8 cellular contexts compared by ENCODE assay signal in genomic region chr2:74440378-74441110, GRCh38. TPM values are rescaled to one million over a fixed set of nuclear protein-coding genes. Genes with fewer than 3 reads are reported as not detected.
DNase-seq lines count a peak whose midpoint lies in the region; ATAC-seq and TF ChIP-seq lines count a peak whose summit lies in the region.

No MANE protein-coding gene starts in this region.

- H3K4me3 ChIP-seq in esophagus muscularis mucosa (peak overlapping the region; percentile 59 to 66 (median 63)), mucosa of rectum (ENCODE audit: low read length in 2 of 2) (peak overlapping the region; percentile 76), testis (peak overlapping the region; percentile 39 to 66)

- H3K27me3 ChIP-seq in esophagus muscularis mucosa (peaks cover 0 to 27% (median 7%) of the 10 kb centered on the region in 4 donors), mucosa of rectum (ENCODE audit: control insufficient read depth in 2 of 2, insufficient read depth in 2 of 2, low read length in 2 of 2) (peaks cover 0 to 3% of the 10 kb centered on the region in 2 donors), testis (no peaks in the 10 kb centered on the region)

- peak; percentile 83 for DNase-seq in COR-L47 (lab: John Stamatoyannopoulos, UW)
- peak; percentile 75 to 84 for DNase-seq in NCI-H524 (lab: John Stamatoyannopoulos, UW)
- peak; percentile 34 for DNase-seq in activated CD8-positive, alpha-beta memory T cell treated with anti-CD3 and anti-CD28 coated beads, Interleukin-2, amount 50 U/mL, for 4 hours
- peak; percentile 95 for DNase-seq in esophagus muscularis mucosa (ENCODE audit: extremely low spot score)
- peak; percentile 82 for DNase-seq in testis

- H3K36me3 ChIP-seq in esophagus muscularis mucosa (peaks cover 0 to 5% (median 0%) of the 10 kb centered on the region in 4 donors), mucosa of rectum (ENCODE audit: control insufficient read depth in 2 of 2, insufficient read depth in 2 of 2, low read length in 2 of 2) (no peaks in the 10 kb centered on the region), testis (ENCODE audit: low read depth, missing control alignments) (no peaks in the 10 kb centered on the region)

- H3K9ac ChIP-seq in mucosa of rectum (ENCODE audit: low read depth in 1 of 2, low read length in 2 of 2): peak overlapping the region; percentile 91

- H3K9me3 ChIP-seq in esophagus muscularis mucosa (no peaks in the 10 kb centered on the region), mucosa of rectum (ENCODE audit: control insufficient read depth in 2 of 2, low read length in 2 of 2) (no peaks in the 10 kb centered on the region), testis (no peaks in the 10 kb centered on the region)

- H3K4me1 ChIP-seq in esophagus muscularis mucosa (peaks cover 30 to 62% (median 55%) of the 10 kb centered on the region in 4 donors), mucosa of rectum (ENCODE audit: control insufficient read depth in 2 of 2, insufficient read depth in 2 of 2, low read length in 2 of 2) (peaks cover 14 to 26% of the 10 kb centered on the region in 2 donors), testis (peaks cover 30% of the 10 kb centered on the region)

- H3K27ac ChIP-seq in esophagus muscularis mucosa (replicated peaks in 1 of 4) (peak overlapping the region; percentile 80 to 86 (median 82)), mucosa of rectum (ENCODE audit: low read depth in 2 of 2, low read length in 2 of 2) (peak overlapping the region; percentile 95 to 98), testis (peak overlapping the region; percentile 84 to 86)

- intact Hi-C loops in esophagus muscularis mucosa (cut with DNase I) (no loop called here), testis (cut with DNase I; ENCODE audit: low total_unique reads) (no loop called here)

- TF ChIP-seq POLR2A in GM19193 (IDR thresholded peaks at IDR 0.05; ENCODE audit: extremely low read depth, insufficient read depth, insufficient read length) (peak; percentile 55), esophagus muscularis mucosa (IDR thresholded peaks at IDR 0.05; ENCODE audit: low read depth) (no peak), testis (IDR thresholded peaks at IDR 0.05) (no peak)

- TF ChIP-seq EP300 in esophagus muscularis mucosa (IDR thresholded peaks at IDR 0.05): no peak

- TF ChIP-seq CTCF in esophagus muscularis mucosa (IDR thresholded peaks at IDR 0.05): peak in 2 of 3 experiments; percentile 33 to 52
- TF ChIP-seq CTCF in testis (IDR thresholded peaks at IDR 0.05): peak in 2 of 3 experiments; percentile 20 to 29

- ATAC-seq in HG03139 (IDR thresholded peaks at IDR 0.05; ENCODE audit: unreplicated experiment): peak; percentile 62

- 18% methylated on average over 25 of the region's 43 CpGs for WGBS in esophagus muscularis mucosa
- 1 to 6% methylated on average over 15 to 43 of the region's 43 CpGs for WGBS in testis, 2 donors

RNA-seq across cellular contexts. Expression of gene RTKN, which starts 1.2 kb away (rescaled TPM):
- 10 to 100 TPM in 2 of 4 donors, 1 to 10 TPM in 2; 8.4 to 14.1 (median 11.3) TPM for total RNA-seq in esophagus muscularis mucosa
- total RNA-seq in testis: 10 to 100 TPM; 11.1 to 12.8 TPM
- 8.8 TPM for polyA plus RNA-seq in testis (ENCODE audit: insufficient read depth, low read depth, low replicate concordance)

RNA-seq across cellular contexts. Expression of gene INO80B, which starts 14.3 kb away (rescaled TPM):
- total RNA-seq in esophagus muscularis mucosa: 10 to 100 TPM in 3 of 4 donors, 1 to 10 TPM in 1; 8.7 to 16.6 (median 10.6) TPM
- 10 to 100 TPM; 23.1 to 27.9 TPM for total RNA-seq in testis
- 59.3 TPM for polyA plus RNA-seq in testis (ENCODE audit: insufficient read depth, low read depth, low replicate concordance)

RNA-seq across cellular contexts. Expression of gene WBP1, which starts 17.7 kb away (rescaled TPM):
- total RNA-seq in esophagus muscularis mucosa (10 to 100 TPM; 40.0 to 56.4 (median 47.2) TPM), testis (10 to 100 TPM; 73.8 to 84.3 TPM)
- 80.8 TPM for polyA plus RNA-seq in testis (ENCODE audit: insufficient read depth, low read depth, low replicate concordance)

RNA-seq across cellular contexts. Expression of gene WDR54, which starts 19.0 kb away (rescaled TPM):
- total RNA-seq in esophagus muscularis mucosa: 10 to 100 TPM in 2 of 4 donors, 1 to 10 TPM in 2; 7.6 to 14.6 (median 11.9) TPM
- 10 to 100 TPM; 27.5 to 31.7 TPM for total RNA-seq in testis
- polyA plus RNA-seq in testis (ENCODE audit: insufficient read depth, low read depth, low replicate concordance): 90.6 TPM

RNA-seq across cellular contexts. Expression of gene C2orf81, which starts 19.1 kb away (rescaled TPM):
- total RNA-seq in esophagus muscularis mucosa (1 to 10 TPM in 3 of 4 donors, under 1 TPM in 1; 0.66 to 4.6 (median 3.2) TPM), testis (10 to 100 TPM; 10.4 to 15.7 TPM)
- 23.1 TPM for polyA plus RNA-seq in testis (ENCODE audit: insufficient read depth, low read depth, low replicate concordance)

Comparison
In these comparisons a context has a peak if more than half of its experiments do, and no peak if none do; other contexts are left out.
1. Peak in every context shown above with its lines: DNase-seq, ATAC-seq, H3K4me3 ChIP-seq and H3K27ac ChIP-seq.
2. DNase-seq: peak in every context shown above with its lines; median percentile 95 in esophagus muscularis mucosa; 83 in COR-L47; 82 in testis; 80 in NCI-H524; 34 in activated CD8-positive, alpha-beta memory T cell treated with anti-CD3 and anti-CD28 coated beads, Interleukin-2, amount 50 U/mL, for 4 hours.